In genomic region chr11:62556872-62557631, GRCh38 we compare ENCODE assay signal across 8 cellular contexts. TPM values are rescaled to one million over a fixed set of nuclear protein-coding genes. Genes with fewer than 3 reads are reported as not detected.
DNase-seq lines count a peak whose midpoint lies in the region; ATAC-seq, FAIRE-seq and TF ChIP-seq lines count a peak whose summit lies in the region.

No MANE protein-coding gene starts in this region.

- WGBS in pancreas, 2 donors, result 74 to 75% methylated on average over 3 of the region's 3 CpGs

- H3K27ac Mint-ChIP-seq in Calu3 (ENCODE audit: unreplicated experiment), result peak overlapping the region; percentile 98
- peak overlapping the region; percentile 99 for H3K27ac Mint-ChIP-seq in dendritic cell treated with granulocyte-macrophage colony-stimulating factor and Interleukin-4, amounts not matched to agents 40 ng/mL and 50 ng/mL, for 4 days

- H3K9me3 ChIP-seq in pancreas, result no peaks in the 10 kb centered on the region

- no peaks in the 10 kb centered on the region for H3K27me3 Mint-ChIP-seq in Calu3 (ENCODE audit: unreplicated experiment)
- H3K27me3 Mint-ChIP-seq in dendritic cell treated with granulocyte-macrophage colony-stimulating factor and Interleukin-4, amounts not matched to agents 40 ng/mL and 50 ng/mL, for 4 days, result no peaks in the 10 kb centered on the region

- H3K36me3 ChIP-seq in pancreas, result peaks cover 0 to 19% (median 11%) of the 10 kb centered on the region in 3 donors

- H3K4me3 Mint-ChIP-seq in Calu3 (ENCODE audit: low read depth, unreplicated experiment), result peak overlapping the region; percentile 57
- peak overlapping the region; percentile 79 for H3K4me3 Mint-ChIP-seq in dendritic cell treated with granulocyte-macrophage colony-stimulating factor and Interleukin-4, amounts not matched to agents 40 ng/mL and 50 ng/mL, for 4 days

- no peak for FAIRE-seq in pancreas (lab: Jason Lieb, UNC)

- peak; percentile 30 for ATAC-seq in GM21723 (IDR thresholded peaks at IDR 0.05; ENCODE audit: unreplicated experiment)
- ATAC-seq in pancreas, result no peak

- no peaks in the 10 kb centered on the region for H3K27me3 ChIP-seq in pancreas

- intact Hi-C loops in Calu3 (cut with micrococcal nuclease; ENCODE audit: unreplicated experiment), result no loop called here
- intact Hi-C loops in dendritic cell treated with granulocyte-macrophage colony-stimulating factor and Interleukin-4, amounts not matched to agents 40 ng/mL and 50 ng/mL, for 4 days (cut with micrococcal nuclease), result loop anchor here (2.0 kb wide), 2 partner anchors 16 kb away; partner anchors contain the start of gene EEF1G
- intact Hi-C loops in pancreas (cut with DNase I), result loop anchor here in 1 of 3 donors (2.0 kb wide), 1 partner anchor 16 kb away; the partner anchor contains the start of gene EEF1G

- H3K27ac ChIP-seq in pancreas, result peak overlapping the region; percentile 6 to 93 (median 68)

- DNase-seq in Calu3 (no peak), OCI-M1 (lab: John Stamatoyannopoulos, UW) (peak; percentile 56), pancreas (peak in 2 of 6 donors; percentile 13 to 17), COLO829 (ENCODE audit: low spot score) (no peak), RKO (ENCODE audit: low spot score) (no peak), NCI-H1105 (lab: John Stamatoyannopoulos, UW) (no peak)

- H3K4me1 Mint-ChIP-seq in Calu3 (ENCODE audit: low read depth, unreplicated experiment), result peaks cover 88% of the 10 kb centered on the region
- H3K4me1 Mint-ChIP-seq in dendritic cell treated with granulocyte-macrophage colony-stimulating factor and Interleukin-4, amounts not matched to agents 40 ng/mL and 50 ng/mL, for 4 days (ENCODE audit: low read depth), result peaks cover 83% of the 10 kb centered on the region

- no TSS peak for BruUV-seq in Calu3 (replicated peaks; lab: Mats Ljungman, UMichigan)

- no peak for TF ChIP-seq CTCF in Calu3 (IDR thresholded peaks at IDR 0.05; ENCODE audit: unreplicated experiment)
- no peak for TF ChIP-seq CTCF in pancreas (IDR thresholded peaks at IDR 0.05)

- peaks cover 93% of the 10 kb centered on the region for H3K36me3 Mint-ChIP-seq in Calu3 (ENCODE audit: insufficient read depth, unreplicated experiment)
- peaks cover 52% of the 10 kb centered on the region for H3K36me3 Mint-ChIP-seq in dendritic cell treated with granulocyte-macrophage colony-stimulating factor and Interleukin-4, amounts not matched to agents 40 ng/mL and 50 ng/mL, for 4 days (ENCODE audit: low read depth)

- CTCF ChIA-PET in Calu3 (lab: Charles Lee), result interaction anchor here (0.8 to 1.2 kb wide), 4 partner anchors 12 to 132 kb away, joined by 3 to 4 read pairs (median 4); no protein-coding TSS in a partner anchor

- H3K9me3 Mint-ChIP-seq in Calu3 (ENCODE audit: low read depth, unreplicated experiment), result no peaks in the 10 kb centered on the region
- no peaks in the 10 kb centered on the region for H3K9me3 Mint-ChIP-seq in dendritic cell treated with granulocyte-macrophage colony-stimulating factor and Interleukin-4, amounts not matched to agents 40 ng/mL and 50 ng/mL, for 4 days

- H3K4me1 ChIP-seq in pancreas, result peaks cover 18 to 50% (median 39%) of the 10 kb centered on the region in 3 donors

- H3K4me3 ChIP-seq in pancreas, result no peak overlapping the region

RNA-seq across cellular contexts. Expression of gene AHNAK, which starts 10.4 kb away (rescaled TPM):
- total RNA-seq in Calu3 (2022), result 246 and 253 TPM in 2 replicates
- 100 to 1,000 TPM in 1 of 6 donors, 10 to 100 TPM in 5; 53.2 to 163 (median 77.2) TPM for total RNA-seq in pancreas
- polyA plus RNA-seq in pancreas, result 10 to 100 TPM; 18.7 to 32.5 TPM

RNA-seq across cellular contexts. Expression of gene EEF1G, which starts 16.6 kb away (rescaled TPM):
- total RNA-seq in Calu3 (2022), result 970 and 1,189 TPM in 2 replicates
- 1,000 to 10,000 TPM in 4 of 6 donors, 100 to 1,000 TPM in 2; 723 to 1,171 (median 1,053) TPM for total RNA-seq in pancreas
- polyA plus RNA-seq in pancreas, result 100 to 1,000 TPM; 630 to 745 TPM

RNA-seq across cellular contexts. Expression of gene TUT1, which starts 34.3 kb away (rescaled TPM):
- total RNA-seq in Calu3 (2022) (21.9 and 26.3 TPM in 2 replicates), pancreas (10 to 100 TPM; 12.0 to 20.3 (median 14.6) TPM)
- polyA plus RNA-seq in pancreas, result 10 to 100 TPM; 24.6 to 33.4 TPM

RNA-seq across cellular contexts. Expression of gene MTA2, which starts 44.6 kb away (rescaled TPM):
- total RNA-seq in Calu3 (2022) (90.4 and 97.2 TPM in 2 replicates), pancreas (10 to 100 TPM; 14.7 to 35.6 (median 23.0) TPM)
- 10 to 100 TPM; 28.7 to 42.3 TPM for polyA plus RNA-seq in pancreas

RNA-seq across cellular contexts. Expression of gene EML3, which starts 55.5 kb away (rescaled TPM):
- total RNA-seq in Calu3 (2022) (43.3 and 51.4 TPM in 2 replicates), pancreas (10 to 100 TPM; 22.0 to 34.1 (median 23.4) TPM)
- 10 to 100 TPM; 70.7 to 86.4 TPM for polyA plus RNA-seq in pancreas
